18 cellular contexts compared by ENCODE assay signal in the genomic region with DNA sequence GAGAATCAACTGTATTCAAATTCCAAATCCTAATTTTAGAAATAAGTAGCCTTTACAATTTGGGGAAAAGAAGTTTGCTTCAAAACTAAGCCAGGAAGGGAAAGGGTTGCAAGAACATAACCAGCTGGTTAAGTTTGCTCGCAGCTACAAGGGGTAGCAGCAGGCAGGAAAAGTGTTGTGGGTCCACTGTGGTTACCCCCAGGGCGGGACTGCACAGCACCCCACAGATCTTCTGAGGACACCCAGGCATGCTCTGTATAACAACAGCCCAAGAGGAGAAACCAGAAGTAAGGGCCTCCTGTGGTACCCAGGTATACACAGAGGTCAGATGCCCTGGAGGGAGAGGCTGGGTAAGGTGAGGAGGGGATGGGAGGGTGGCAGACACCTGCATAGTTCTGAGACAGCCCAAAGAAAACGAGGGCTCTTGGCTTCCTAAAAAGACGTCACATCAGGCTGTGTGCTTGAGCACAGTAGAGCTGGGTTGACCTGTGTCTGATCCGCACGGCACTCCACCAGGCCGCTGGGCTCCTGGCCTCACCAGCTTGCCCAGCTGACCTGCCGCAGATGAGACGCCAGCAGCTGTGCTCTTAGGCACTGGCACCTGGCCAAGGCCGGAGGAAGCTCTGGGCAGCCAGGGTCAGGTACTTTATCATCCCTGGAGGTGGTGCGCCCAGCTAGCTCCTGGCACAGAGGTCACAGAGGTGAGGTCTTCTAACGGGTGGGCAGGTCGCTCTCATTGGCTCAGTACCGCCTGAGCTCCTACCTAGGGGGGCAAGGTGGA.
"Had no signal": no experiment of that assay in that cellular context is flagged by ENCODE, and none has a peak within 500 bp of the region (broad histone marks: within the 10 kb centered on the region; RNA-seq: fewer than 3 reads in every experiment).

No MANE protein-coding gene starts in this region.

- H3K9me3 Mint-ChIP-seq: activated T-cell treated with anti-CD3 and anti-CD28 coated beads, Interleukin-2, amount 50 U/mL, for 72 hours; dendritic cell treated with granulocyte-macrophage colony-stimulating factor and Interleukin-4, amounts not matched to agents 40 ng/mL and 50 ng/mL, for 4 days; mesothelial cell of epicardium; neural crest cell had no signal

- H3K27me3 ChIP-seq: ascending aorta, testis, upper lobe of left lung had no signal

- ATAC-seq: activated T-cell treated with anti-CD3 and anti-CD28 coated beads, Interleukin-2, amount 50 U/mL, for 72 hours; left colon; right cardiac atrium had no signal

- DNase-seq: activated CD4-positive, alpha-beta T cell treated with anti-CD3 and anti-CD28 coated beads for 48 hours; activated CD4-positive, CD25-positive, alpha-beta regulatory T cell; activated naive CD4-positive, alpha-beta T cell; activated T-cell treated with anti-CD3 and anti-CD28 coated beads, Interleukin-2, amount 50 U/mL, for 72 hours; effector memory CD4-positive, alpha-beta T cell; islet precursor cell; left colon; right cardiac atrium; stimulated activated CD4-positive, alpha-beta T cell treated with anti-CD3 and anti-CD28 coated beads, Interleukin-4, amount 100 ng/mL, for 1 hour; T1000; testis; upper lobe of left lung had no signal

- H3K27ac Mint-ChIP-seq: activated T-cell treated with anti-CD3 and anti-CD28 coated beads, Interleukin-2, amount 50 U/mL, for 72 hours; dendritic cell treated with granulocyte-macrophage colony-stimulating factor and Interleukin-4, amounts not matched to agents 40 ng/mL and 50 ng/mL, for 4 days; mesothelial cell of epicardium had no signal

- H3K27ac ChIP-seq: ascending aorta, psoas muscle, testis, upper lobe of left lung had no signal

- H3K36me3 Mint-ChIP-seq: mesothelial cell of epicardium had no signal

- H3K9me3 ChIP-seq: ascending aorta, psoas muscle, testis, upper lobe of left lung had no signal

- H3K4me3 ChIP-seq: ascending aorta, psoas muscle, smooth muscle cell, testis, upper lobe of left lung had no signal

- H3K4me1 ChIP-seq: ascending aorta, psoas muscle, upper lobe of left lung had no signal

- H3K4me3 Mint-ChIP-seq: activated T-cell treated with anti-CD3 and anti-CD28 coated beads, Interleukin-2, amount 50 U/mL, for 72 hours; dendritic cell treated with granulocyte-macrophage colony-stimulating factor and Interleukin-4, amounts not matched to agents 40 ng/mL and 50 ng/mL, for 4 days; mesothelial cell of epicardium; neural crest cell had no signal

- H3K36me3 ChIP-seq: ascending aorta, upper lobe of left lung had no signal
